Comparison of ENCODE assay signal across 24 cellular contexts in genomic region chr14:53140585-53140984, GRCh38.
"Had no signal": no experiment of that assay in that cellular context is flagged by ENCODE, and none has a peak within 500 bp of the region (broad histone marks: within the 10 kb centered on the region; RNA-seq: fewer than 3 reads in every experiment).

No MANE protein-coding gene starts in this region.

- H3K9ac ChIP-seq: SK-N-SH had no signal

- H3K4me3 Mint-ChIP-seq: IgD-negative memory B cell, T-cell had no signal

- DNase-seq: KBM-7, MV-4-11, NCI-H1048, NCI-H1105, NCI-H1417, NCI-H1436 treated with DMSO at 0.1 percent for 48 hours, NCI-H1694 treated with DMSO at 0.1 percent for 48 hours, NCI-H2029, NCI-H2081 treated with DMSO at 0.1 percent for 48 hours, NCI-H2171, NCI-H226, NCI-H446, NCI-H510A, NCI-H524 treated with DMSO at 0.1 percent for 48 hours, NCI-H69, NCI-H774, PC-3, SHP77, SK-N-SH, SW 1271, T-cell had no signal

- H3K4me2 ChIP-seq: SK-N-SH had no signal

- H3K27ac ChIP-seq: RWPE1 had no signal

- H3K27me3 Mint-ChIP-seq: IgD-negative memory B cell, T-cell had no signal

- H3K27ac Mint-ChIP-seq: IgD-negative memory B cell, T-cell had no signal

- ATAC-seq: Panc1, PC-3, T-cell had no signal
